In the genomic region with DNA sequence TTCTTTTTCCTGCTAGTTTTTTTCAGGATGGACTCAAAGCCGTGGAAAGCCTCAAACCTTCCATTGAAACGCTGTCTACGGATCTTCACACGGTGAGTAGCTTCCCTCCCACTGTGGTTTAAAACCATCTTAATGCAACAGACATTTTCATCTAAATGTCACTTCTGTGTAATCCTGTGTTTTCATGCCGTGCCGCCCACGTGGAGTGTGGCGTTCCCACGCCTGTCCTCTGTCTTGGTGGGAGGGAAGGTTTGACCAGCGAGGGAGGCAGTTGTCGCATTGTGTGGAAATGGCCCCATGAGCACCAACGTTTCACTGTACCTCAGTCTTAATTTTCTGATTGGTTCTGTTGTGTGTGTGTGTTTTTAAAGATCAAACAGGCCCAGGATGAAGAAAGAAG, we compare ENCODE assay signal across 18 cellular contexts.
"Had no signal": no experiment of that assay in that cellular context is flagged by ENCODE, and none has a peak within 500 bp of the region (broad histone marks: within the 10 kb centered on the region; RNA-seq: fewer than 3 reads in every experiment).

No MANE protein-coding gene starts in this region.

- H3K27ac ChIP-seq: gastroesophageal sphincter, left ventricle myocardium inferior had no signal

- H3K9me3 ChIP-seq: gastroesophageal sphincter, left ventricle myocardium inferior, right atrium auricular region had no signal

- H3K4me3 ChIP-seq: gastroesophageal sphincter, left ventricle myocardium inferior, right atrium auricular region, skin epidermis had no signal

- H3K4me3 Mint-ChIP-seq: activated CD8-positive, alpha-beta T cell treated with anti-CD3 and anti-CD28 coated beads, Interleukin-2, amount 10 ng/mL, durations not matched to agents 7 days and 5 days; activated T-cell treated with anti-CD3 and anti-CD28 coated beads, Interleukin-2, amount 50 U/mL, for 72 hours; memory B cell; natural killer cell treated with Interleukin-12 subunit alpha and Interleukin-12 subunit beta and Interleukin-15 and Interleukin-18, amount 100 ng/mL, for 72 hours; T-helper 1 cell treated with Interleukin-12 subunit alpha and Interleukin-12 subunit beta and Interleukin-4 antibody, amounts not matched to agents 30 μg/mL and 1 μg/mL, for 36 hours had no signal

- H3K36me3 Mint-ChIP-seq: activated naive CD4-positive, alpha-beta T cell treated with anti-CD3 and anti-CD28 coated beads, Interleukin-2, amount 50 U/mL, for 72 hours; memory B cell; natural killer cell treated with Interleukin-12 subunit alpha and Interleukin-12 subunit beta and Interleukin-15 and Interleukin-18, amount 100 ng/mL, for 72 hours had no signal

- H3K27me3 ChIP-seq: gastroesophageal sphincter, right atrium auricular region had no signal

- H3K27ac Mint-ChIP-seq: activated CD8-positive, alpha-beta T cell treated with anti-CD3 and anti-CD28 coated beads, Interleukin-2, amount 10 ng/mL, durations not matched to agents 7 days and 5 days; activated naive CD4-positive, alpha-beta T cell treated with anti-CD3 and anti-CD28 coated beads, Interleukin-2, amount 50 U/mL, for 72 hours; activated T-cell treated with anti-CD3 and anti-CD28 coated beads, Interleukin-2, amount 50 U/mL, for 72 hours; memory B cell; natural killer cell treated with Interleukin-12 subunit alpha and Interleukin-12 subunit beta and Interleukin-15 and Interleukin-18, amount 100 ng/mL, for 72 hours; T-helper 1 cell treated with Interleukin-12 subunit alpha and Interleukin-12 subunit beta and Interleukin-4 antibody, amounts not matched to agents 30 μg/mL and 1 μg/mL, for 36 hours had no signal

- DNase-seq: activated CD4-positive, alpha-beta T cell treated with anti-CD3 and anti-CD28 coated beads for 48 hours; activated CD8-positive, alpha-beta memory T cell treated with anti-CD3 and anti-CD28 coated beads, Interleukin-2, amount 50 U/mL, for 4 hours; activated CD8-positive, alpha-beta T cell treated with anti-CD3 and anti-CD28 coated beads, Interleukin-2, amount 10 ng/mL, durations not matched to agents 7 days and 5 days; activated gamma-delta T cell; activated T-cell treated with anti-CD3 and anti-CD28 coated beads, Interleukin-2, amount 50 U/mL, for 72 hours; central memory CD4-positive, alpha-beta T cell; left ventricle myocardium inferior; nucleus accumbens; stimulated activated CD4-positive, alpha-beta T cell treated with anti-CD3 and anti-CD28 coated beads, Interleukin-4, amount 100 ng/mL, for 4 hours; stimulated activated CD8-positive, alpha-beta memory T cell treated with anti-CD3 and anti-CD28 coated beads, Interleukin-4, amount 100 ng/mL, for 48 hours; stimulated activated naive CD4-positive, alpha-beta T cell treated with Interleukin-2 at 50 U/mL for 16 hours had no signal

- H3K9me3 Mint-ChIP-seq: activated naive CD4-positive, alpha-beta T cell treated with anti-CD3 and anti-CD28 coated beads, Interleukin-2, amount 50 U/mL, for 72 hours; activated T-cell treated with anti-CD3 and anti-CD28 coated beads, Interleukin-2, amount 50 U/mL, for 72 hours; memory B cell; natural killer cell treated with Interleukin-12 subunit alpha and Interleukin-12 subunit beta and Interleukin-15 and Interleukin-18, amount 100 ng/mL, for 72 hours; T-helper 1 cell treated with Interleukin-12 subunit alpha and Interleukin-12 subunit beta and Interleukin-4 antibody, amounts not matched to agents 30 μg/mL and 1 μg/mL, for 36 hours had no signal

- ATAC-seq: activated CD8-positive, alpha-beta T cell treated with anti-CD3 and anti-CD28 coated beads, Interleukin-2, amount 10 ng/mL, durations not matched to agents 7 days and 5 days; activated naive CD4-positive, alpha-beta T cell treated with anti-CD3 and anti-CD28 coated beads, Interleukin-2, amount 50 U/mL, for 72 hours; activated T-cell treated with anti-CD3 and anti-CD28 coated beads, Interleukin-2, amount 50 U/mL, for 72 hours; gastroesophageal sphincter; natural killer cell treated with Interleukin-12 subunit alpha and Interleukin-12 subunit beta and Interleukin-15 and Interleukin-18, amount 100 ng/mL, for 72 hours had no signal
